Comparison of ENCODE assay signal across 28 cellular contexts in the genomic region with DNA sequence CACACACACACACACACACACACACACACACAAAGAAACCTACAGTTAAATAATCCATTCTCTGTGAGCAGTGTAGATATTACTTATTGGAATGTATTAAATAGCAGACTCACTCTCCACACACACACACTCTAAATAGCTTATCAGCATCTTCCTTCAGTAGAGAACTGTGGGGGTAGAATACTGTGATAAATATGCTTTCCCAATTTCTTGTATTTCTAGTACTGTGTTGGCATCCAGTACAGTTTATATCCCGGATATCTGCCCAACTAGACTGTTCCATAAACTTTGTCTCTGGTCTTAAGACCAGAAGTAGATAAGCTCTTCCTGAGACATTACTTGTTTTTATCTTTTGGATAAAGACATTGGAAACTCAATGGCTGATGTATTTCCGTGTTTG.
"Had no signal": no experiment of that assay in that cellular context is flagged by ENCODE, and none has a peak within 500 bp of the region (broad histone marks: within the 10 kb centered on the region; RNA-seq: fewer than 3 reads in every experiment).

No MANE protein-coding gene starts in this region.

- H3K9me3 ChIP-seq: body of pancreas, left lung, right atrium auricular region, testis, uterus had no signal

- DNase-seq: activated CD4-positive, alpha-beta T cell treated with anti-CD3 and anti-CD28 coated beads for 36 hours; activated CD4-positive, alpha-beta T cell treated with anti-CD3 and anti-CD28 coated beads, Interleukin-2, amount 50 U/mL, for 4 hours; activated CD4-positive, CD25-positive, alpha-beta regulatory T cell; activated naive CD4-positive, alpha-beta T cell treated with Interleukin-2 at 50 U/mL for 16 hours; activated T-cell treated with anti-CD3 and anti-CD28 coated beads for 4 hours; activated T-cell treated with anti-CD3 and anti-CD28 coated beads, Interleukin-2, amount 50 U/mL, for 72 hours; aorta; body of pancreas; cerebellar nuclear complex; dorsolateral prefrontal cortex; effector memory CD4-positive, alpha-beta T cell; erythroblast; foreskin fibroblast; head of caudate nucleus; left lung; mesendoderm; natural killer cell; occipital lobe; stimulated activated CD4-positive, alpha-beta T cell treated with anti-CD3 and anti-CD28 coated beads, Interleukin-4, amount 100 ng/mL, for 1 hour; stimulated activated naive CD8-positive, alpha-beta T cell treated with anti-CD3 and anti-CD28 coated beads, Interleukin-15, Interleukin-2, amounts not matched to agents 100 U/mL and 50 U/mL, for 24 hours; T-helper 9 cell; testis; trophoblast cell; uterus had no signal

- H3K36me3 ChIP-seq: left lung, neural progenitor cell, right atrium auricular region, uterus had no signal

- H3K27ac ChIP-seq: body of pancreas, coronary artery, dorsolateral prefrontal cortex, left lung, neural progenitor cell, right atrium auricular region, uterus had no signal

- H3K4me3 ChIP-seq: body of pancreas, coronary artery, dorsolateral prefrontal cortex, left lung, lung, neural progenitor cell, right atrium auricular region, testis, uterus had no signal

- ATAC-seq: activated CD4-positive, alpha-beta T cell treated with anti-CD3 and anti-CD28 coated beads for 36 hours; activated T-cell treated with anti-CD3 and anti-CD28 coated beads, Interleukin-2, amount 50 U/mL, for 72 hours; body of pancreas; left lung; natural killer cell; stimulated activated naive CD8-positive, alpha-beta T cell treated with anti-CD3 and anti-CD28 coated beads, Interleukin-15, Interleukin-2, amounts not matched to agents 100 U/mL and 50 U/mL, for 24 hours had no signal

- H3K4me1 ChIP-seq: body of pancreas, left lung, neural progenitor cell, right atrium auricular region, testis, uterus had no signal
